In the genomic region with DNA sequence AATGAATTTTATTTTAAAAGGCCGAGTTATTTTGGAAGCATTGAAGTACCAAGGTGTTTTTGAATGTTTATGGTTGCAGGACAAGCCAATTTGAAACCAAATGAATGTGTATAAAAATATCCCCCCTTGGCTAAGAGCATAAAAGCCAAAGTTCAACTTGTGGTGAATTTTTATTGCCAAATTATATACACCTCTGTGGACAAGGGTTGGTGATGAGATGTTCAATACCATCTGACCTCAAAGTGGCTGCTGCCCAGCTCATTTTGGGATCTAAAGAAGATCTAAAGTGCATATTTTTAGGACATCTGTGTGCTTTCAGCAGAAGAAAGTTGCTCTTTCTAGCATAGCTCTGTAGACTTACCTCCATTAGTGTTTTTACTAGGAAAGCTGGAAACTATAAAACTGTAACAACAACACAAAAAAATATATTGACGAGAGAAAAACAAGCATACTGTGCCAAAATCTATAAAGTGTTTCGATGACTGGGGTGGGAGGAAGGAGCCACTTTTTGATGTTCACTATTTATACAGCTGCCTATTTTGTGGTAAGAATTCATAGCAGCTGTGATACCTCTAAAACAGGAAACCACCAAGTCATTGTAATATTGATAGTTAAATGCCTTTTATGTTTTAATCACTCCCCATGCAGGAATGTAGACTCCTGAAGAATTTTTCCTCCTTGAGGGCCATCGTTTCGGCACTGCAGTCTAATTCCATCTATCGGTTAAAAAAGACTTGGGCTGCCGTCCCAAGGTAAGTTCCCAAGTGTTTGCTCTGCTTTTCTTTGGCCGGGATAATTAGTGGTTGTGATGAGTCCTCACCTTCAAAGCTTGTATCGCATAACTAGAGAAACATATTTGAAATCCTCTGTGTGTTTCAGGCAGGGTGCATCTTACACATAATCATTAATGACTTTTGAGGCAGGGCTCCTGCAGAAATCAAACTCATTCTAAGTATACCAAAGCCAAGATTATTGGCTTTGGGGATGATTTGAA, we compare ENCODE assay signal across 11 cellular contexts.
DNase-seq lines count a peak whose midpoint lies in the region; ATAC-seq and TF ChIP-seq lines count a peak whose summit lies in the region.
"Had no signal": no experiment of that assay in that cellular context is flagged by ENCODE, and none has a peak within 500 bp of the region (broad histone marks: within the 10 kb centered on the region; RNA-seq: fewer than 3 reads in every experiment).

No MANE protein-coding gene starts in this region.

- no peaks in the 10 kb centered on the region for H3K9me3 ChIP-seq in psoas muscle

- intact Hi-C loops in psoas muscle (cut with DNase I), result no loop called here

- H3K36me3 Mint-ChIP-seq in chondrocyte (ENCODE audit: low read depth) (peaks cover 31% of the 10 kb centered on the region), neural crest cell (ENCODE audit: low read depth) (peaks cover 31% of the 10 kb centered on the region)

- no peak overlapping the region for H3K9ac ChIP-seq in KMS-11

- H3K4me1 ChIP-seq in KMS-11 (ENCODE audit: low read depth, poor library complexity, severe bottlenecking) (peaks cover 93% of the 10 kb centered on the region), psoas muscle (peaks cover 26% of the 10 kb centered on the region)

- ATAC-seq in GM21515 (IDR thresholded peaks at IDR 0.05; ENCODE audit: unreplicated experiment), result no peak
- ATAC-seq in HG03571 (IDR thresholded peaks at IDR 0.05; ENCODE audit: unreplicated experiment), result no peak
- no peak for ATAC-seq in psoas muscle

- TF ChIP-seq CTCF in KMS-11 (conservative IDR thresholded peaks at IDR 0.05; ENCODE audit: low read depth, low read length) (no peak), chondrocyte (IDR thresholded peaks at IDR 0.05) (no peak), neural crest cell (conservative IDR thresholded peaks at IDR 0.05) (no peak), psoas muscle (IDR thresholded peaks at IDR 0.05) (no peak)

- WGBS in psoas muscle, 3 donors, result 67 to 82% (median 74%) methylated on average over 9 of the region's 9 CpGs

- H3K4me3 ChIP-seq in KMS-11 (IDR thresholded peaks at IDR 0.05; ENCODE audit: insufficient read depth, low read depth, low read length) (no peak overlapping the region), psoas muscle (no peak overlapping the region)

- no peaks in the 10 kb centered on the region for H3K79me2 ChIP-seq in KMS-11 (ENCODE audit: insufficient read depth, low read depth)

- H3K27me3 Mint-ChIP-seq in chondrocyte (ENCODE audit: low read depth) (no peaks in the 10 kb centered on the region), neural crest cell (ENCODE audit: low read depth) (peaks cover 4% of the 10 kb centered on the region)

- H3K9me3 Mint-ChIP-seq in chondrocyte (ENCODE audit: low read depth) (no peaks in the 10 kb centered on the region), neural crest cell (no peaks in the 10 kb centered on the region)

- DNase-seq in DMS153 (lab: John Stamatoyannopoulos, UW) (peak; percentile 26), chondrocyte (ENCODE audit: low spot score) (no peak), neural crest cell (ENCODE audit: low read depth, low spot score) (no peak), psoas muscle (no peak), MV-4-11 (lab: John Stamatoyannopoulos, UW) (no peak)
- DNase-seq: DMS53, left ventricle myocardium superior, NCI-H2029 had no signal

- H3K4me1 Mint-ChIP-seq in chondrocyte (ENCODE audit: low read depth) (peaks cover 39% of the 10 kb centered on the region), neural crest cell (no peaks in the 10 kb centered on the region)

- H2AFZ ChIP-seq in KMS-11 (ENCODE audit: low read depth), result no peak overlapping the region

- H3K27ac Mint-ChIP-seq in chondrocyte (ENCODE audit: unreplicated experiment) (peak overlapping the region; percentile 10), neural crest cell (ENCODE audit: unreplicated experiment) (peak overlapping the region; percentile 36)

- no peaks in the 10 kb centered on the region for H4K20me1 ChIP-seq in KMS-11 (ENCODE audit: insufficient read depth)

- H3K36me3 ChIP-seq in KMS-11 (ENCODE audit: insufficient read depth) (peaks cover 3% of the 10 kb centered on the region; the same call in 1 of the 2 replicates), psoas muscle (ENCODE audit: insufficient read depth in 1 of 2, low read depth in 1 of 2) (peaks cover 0 to 16% of the 10 kb centered on the region in 2 donors)

- no peak overlapping the region for H3K4me3 Mint-ChIP-seq in chondrocyte (ENCODE audit: unreplicated experiment)
- H3K4me3 Mint-ChIP-seq in neural crest cell, result no peak overlapping the region

- H3K27ac ChIP-seq in KMS-11 (peak overlapping the region; percentile 41), psoas muscle (no peak overlapping the region)

- no peaks in the 10 kb centered on the region for H3K27me3 ChIP-seq in KMS-11 (ENCODE audit: insufficient read depth, low read depth)
- H3K27me3 ChIP-seq in psoas muscle (ENCODE audit: insufficient read depth in 3 of 3, low read length in 2 of 3), result no peaks in the 10 kb centered on the region

- H3K4me2 ChIP-seq in KMS-11, result peak overlapping the region; percentile 41
